ENCODE assay signal across 28 cellular contexts in genomic region chr4:148074462-148074861, GRCh38.
"Had no signal": no experiment of that assay in that cellular context is flagged by ENCODE, and none has a peak within 500 bp of the region (broad histone marks: within the 10 kb centered on the region; RNA-seq: fewer than 3 reads in every experiment).

No MANE protein-coding gene starts in this region.

- H3K27me3 Mint-ChIP-seq: activated CD4-positive, alpha-beta memory T cell treated with anti-CD3 and anti-CD28 coated beads, Interleukin-2, amount 10 ng/mL, durations not matched to agents 7 days and 5 days; activated naive CD4-positive, alpha-beta T cell treated with anti-CD3 and anti-CD28 coated beads, Interleukin-2, amount 50 U/mL, for 24 hours; activated naive CD8-positive, alpha-beta T cell treated with anti-CD3 and anti-CD28 coated beads, Interleukin-2, amount 50 U/mL, for 24 hours; activated T-cell treated with anti-CD3 and anti-CD28 coated beads, Interleukin-2, amount 50 U/mL, for 24 hours had no signal

- FAIRE-seq: K562 had no signal

- H3K27ac Mint-ChIP-seq: activated CD4-positive, alpha-beta memory T cell treated with anti-CD3 and anti-CD28 coated beads, Interleukin-2, amount 10 ng/mL, durations not matched to agents 7 days and 5 days; activated naive CD4-positive, alpha-beta T cell treated with anti-CD3 and anti-CD28 coated beads, Interleukin-2, amount 50 U/mL, for 24 hours; activated naive CD8-positive, alpha-beta T cell treated with anti-CD3 and anti-CD28 coated beads, Interleukin-2, amount 50 U/mL, for 24 hours; activated T-cell treated with anti-CD3 and anti-CD28 coated beads, Interleukin-2, amount 50 U/mL, for 24 hours; activated T-helper 2 cell treated with anti-CD3 and anti-CD28 coated beads, Interferon-gamma antibody, Interleukin-2, Interleukin-4, amounts not matched to agents 10 μg/mL and 5 μg/mL and 100 μg/mL, durations not matched to agents 14 hours and 24 hours and 36 hours; brain had no signal

- H3K27me3 ChIP-seq: Peyer's patch had no signal

- H3K4me1 Mint-ChIP-seq: activated CD4-positive, alpha-beta memory T cell treated with anti-CD3 and anti-CD28 coated beads, Interleukin-2, amount 10 ng/mL, durations not matched to agents 7 days and 5 days; activated naive CD4-positive, alpha-beta T cell treated with anti-CD3 and anti-CD28 coated beads, Interleukin-2, amount 50 U/mL, for 24 hours; activated naive CD8-positive, alpha-beta T cell treated with anti-CD3 and anti-CD28 coated beads, Interleukin-2, amount 50 U/mL, for 24 hours had no signal

- H3K4me3 ChIP-seq: K562, Peyer's patch had no signal

- H3K27ac ChIP-seq: Peyer's patch, WERI-Rb-1 had no signal

- ATAC-seq: activated naive CD8-positive, alpha-beta T cell treated with anti-CD3 and anti-CD28 coated beads, Interleukin-2, amount 50 U/mL, for 24 hours; K562; PC-3 had no signal

- H3K4me3 Mint-ChIP-seq: activated CD4-positive, alpha-beta memory T cell treated with anti-CD3 and anti-CD28 coated beads, Interleukin-2, amount 10 ng/mL, durations not matched to agents 7 days and 5 days; activated naive CD4-positive, alpha-beta T cell treated with anti-CD3 and anti-CD28 coated beads, Interleukin-2, amount 50 U/mL, for 24 hours; activated naive CD8-positive, alpha-beta T cell treated with anti-CD3 and anti-CD28 coated beads, Interleukin-2, amount 50 U/mL, for 24 hours; activated T-cell treated with anti-CD3 and anti-CD28 coated beads, Interleukin-2, amount 50 U/mL, for 24 hours; brain had no signal

- DNase-seq: activated CD4-positive, alpha-beta T cell treated with anti-CD3 and anti-CD28 coated beads for 1 hour; activated CD4-positive, alpha-beta T cell treated with anti-CD3 and anti-CD28 coated beads for 48 hours; activated CD4-positive, CD25-positive, alpha-beta regulatory T cell; activated gamma-delta T cell; activated naive CD4-positive, alpha-beta T cell treated with Interleukin-2 at 50 U/mL for 16 hours; activated naive CD8-positive, alpha-beta T cell treated with anti-CD3 and anti-CD28 coated beads, Interleukin-2, amount 50 U/mL, for 24 hours; activated T-cell treated with anti-CD3 and anti-CD28 coated beads, Interleukin-2, amount 50 U/mL, for 24 hours; anterior cingulate cortex; NCI-H1092 treated with DMSO at 0.1 percent for 48 hours; NCI-H146; NCI-H187; NCI-H2029 treated with DMSO at 0.1 percent for 48 hours; NCI-H2107; NCI-H2171; NCI-H510A; NCI-H526; NCI-H748 treated with DMSO at 0.1 percent for 48 hours; NK-92 treated with Interleukin-12 subunit alpha and Interleukin-12 subunit beta, amount 100 ng/mL, for 24 hours; PC-3; RPMI8226; T1000; WERI-Rb-1 had no signal
